In genomic region chr18:41870191-41870590, GRCh38 we compare ENCODE assay signal across 15 cellular contexts.
"Had no signal": no experiment of that assay in that cellular context is flagged by ENCODE, and none has a peak within 500 bp of the region (broad histone marks: within the 10 kb centered on the region; RNA-seq: fewer than 3 reads in every experiment).

No MANE protein-coding gene starts in this region.

- H3K4me3 ChIP-seq: cardiac muscle cell, left ventricle myocardium inferior, thoracic aorta, vagina had no signal

- H3K9me3 ChIP-seq: left ventricle myocardium inferior, thoracic aorta, vagina had no signal

- H3K27me3 ChIP-seq: cardiac muscle cell, vagina had no signal

- ATAC-seq: natural killer cell treated with Interleukin-12 subunit alpha and Interleukin-12 subunit beta and Interleukin-15 and Interleukin-18, amount 100 ng/mL, for 72 hours had no signal

- DNase-seq: activated CD4-positive, alpha-beta memory T cell treated with anti-CD3 and anti-CD28 coated beads for 36 hours; activated CD4-positive, alpha-beta T cell treated with anti-CD3 and anti-CD28 coated beads for 48 hours; activated naive CD4-positive, alpha-beta T cell treated with Interleukin-2 at 50 U/mL for 16 hours; activated naive CD8-positive, alpha-beta T cell treated with anti-CD3 and anti-CD28 coated beads for 36 hours; activated T-cell treated with anti-CD3 and anti-CD28 coated beads, Interleukin-2, amount 50 U/mL, for 48 hours; amniotic stem cell; cortex of kidney; hippocampal formation; left ventricle myocardium inferior; stimulated activated CD4-positive, alpha-beta T cell treated with anti-CD3 and anti-CD28 coated beads, Interleukin-4, amount 100 ng/mL, for 1 hour; stimulated activated naive CD4-positive, alpha-beta T cell treated with Interleukin-2 at 50 U/mL for 16 hours had no signal

- H3K27ac ChIP-seq: cardiac muscle cell, left ventricle myocardium inferior, thoracic aorta, vagina had no signal

- H3K36me3 ChIP-seq: cardiac muscle cell, left ventricle myocardium inferior, thoracic aorta, vagina had no signal

- H3K4me1 ChIP-seq: left ventricle myocardium inferior, vagina had no signal
